ENCODE assay signal across 8 cellular contexts in genomic region chr10:60238408-60239100, GRCh38.
DNase-seq lines count a peak whose midpoint lies in the region; ATAC-seq, FAIRE-seq and TF ChIP-seq lines count a peak whose summit lies in the region.

No MANE protein-coding gene starts in this region.

- no peak for TF ChIP-seq EP300 in A549 (IDR thresholded peaks at IDR 0.05)

- CTCF ChIA-PET in A549 (lab: Yijun Ruan, JAX): interaction anchor here (0.6 to 2.3 kb wide), 19 partner anchors 8 to 558 kb away, joined by 3 to 12 read pairs (median 4); no protein-coding TSS in a partner anchor

- peaks cover 3% of the 10 kb centered on the region for H3K36me3 Mint-ChIP-seq in activated T-helper 1 cell treated with anti-CD3 and anti-CD28 coated beads, Interleukin-12 subunit alpha, Interleukin-12 subunit beta, Interleukin-2, Interleukin-4 antibody, amounts not matched to agents 30 ng/mL and 10 ng/mL and 1 ng/mL, durations not matched to agents 14 hours and 24 hours and 36 hours (ENCODE audit: low read depth)

- H3K9me3 ChIP-seq in A549: no peaks in the 10 kb centered on the region

- H3K27ac ChIP-seq in A549: no peak overlapping the region

- H3K4me3 ChIP-seq in A549: no peak overlapping the region

- H3K27ac Mint-ChIP-seq in activated T-helper 1 cell treated with anti-CD3 and anti-CD28 coated beads, Interleukin-12 subunit alpha, Interleukin-12 subunit beta, Interleukin-2, Interleukin-4 antibody, amounts not matched to agents 30 ng/mL and 10 ng/mL and 1 ng/mL, durations not matched to agents 14 hours and 24 hours and 36 hours: peak overlapping the region; percentile 33

- intact Hi-C loops in activated T-helper 1 cell treated with anti-CD3 and anti-CD28 coated beads, Interleukin-12 subunit alpha, Interleukin-12 subunit beta, Interleukin-2, Interleukin-4 antibody, amounts not matched to agents 30 ng/mL and 10 ng/mL and 1 ng/mL, durations not matched to agents 14 hours and 24 hours and 36 hours (cut with micrococcal nuclease): loop anchor here (1.0 to 10.0 kb wide), 9 partner anchors 34 to 536 kb away; partner anchors contain the start of gene CDK1

- ATAC-seq in A549: peak; percentile 87 to 91
- ATAC-seq in GM21786 (IDR thresholded peaks at IDR 0.05; ENCODE audit: unreplicated experiment): peak; percentile 52

- no peaks in the 10 kb centered on the region for H3K27me3 Mint-ChIP-seq in activated T-helper 1 cell treated with anti-CD3 and anti-CD28 coated beads, Interleukin-12 subunit alpha, Interleukin-12 subunit beta, Interleukin-2, Interleukin-4 antibody, amounts not matched to agents 30 ng/mL and 10 ng/mL and 1 ng/mL, durations not matched to agents 14 hours and 24 hours and 36 hours (ENCODE audit: insufficient read depth)

- 0 out of 3 replicates have a peak, but pooled peaks cover 4% of the 10 kb centered on the region for H3K4me1 ChIP-seq in A549

- DNase-seq in A549 (ENCODE audit: low read depth in 1 of 2, low spot score in 1 of 2) (peak; percentile 13 to 35), EL (peak; percentile 32), HuH-7.5 (ENCODE audit: low spot score) (peak; percentile 12), iris pigment epithelial cell (ENCODE audit: low read depth) (peak; percentile 69), SW 1271 (lab: John Stamatoyannopoulos, UW) (no peak), T1000 (lab: John Stamatoyannopoulos, UW) (no peak)
- DNase-seq in activated T-helper 1 cell treated with anti-CD3 and anti-CD28 coated beads, Interleukin-12 subunit alpha, Interleukin-12 subunit beta, Interleukin-2, Interleukin-4 antibody, amounts not matched to agents 30 ng/mL and 10 ng/mL and 1 ng/mL, durations not matched to agents 14 hours and 24 hours and 36 hours (ENCODE audit: low spot score): no peak

- H3K4me3 Mint-ChIP-seq in activated T-helper 1 cell treated with anti-CD3 and anti-CD28 coated beads, Interleukin-12 subunit alpha, Interleukin-12 subunit beta, Interleukin-2, Interleukin-4 antibody, amounts not matched to agents 30 ng/mL and 10 ng/mL and 1 ng/mL, durations not matched to agents 14 hours and 24 hours and 36 hours: peak overlapping the region; percentile 31

- TF ChIP-seq POLR2A in A549 (IDR thresholded peaks at IDR 0.05; ENCODE audit: low read length): no peak

- no peaks in the 10 kb centered on the region for H3K9me3 Mint-ChIP-seq in activated T-helper 1 cell treated with anti-CD3 and anti-CD28 coated beads, Interleukin-12 subunit alpha, Interleukin-12 subunit beta, Interleukin-2, Interleukin-4 antibody, amounts not matched to agents 30 ng/mL and 10 ng/mL and 1 ng/mL, durations not matched to agents 14 hours and 24 hours and 36 hours

- H3K4me1 Mint-ChIP-seq in activated T-helper 1 cell treated with anti-CD3 and anti-CD28 coated beads, Interleukin-12 subunit alpha, Interleukin-12 subunit beta, Interleukin-2, Interleukin-4 antibody, amounts not matched to agents 30 ng/mL and 10 ng/mL and 1 ng/mL, durations not matched to agents 14 hours and 24 hours and 36 hours (ENCODE audit: low read depth): peaks cover 30% of the 10 kb centered on the region

- no peak for FAIRE-seq in A549 (lab: Jason Lieb, UNC)

- peak; percentile 55 to 62 for TF ChIP-seq RAD21 in A549 (conservative IDR thresholded peaks at IDR 0.05 in 1 of 2, IDR thresholded peaks at IDR 0.05 in 1 of 2)

- TF ChIP-seq CTCF in A549 (IDR thresholded peaks at IDR 0.05): peak; percentile 24; the same call in 2 of the 3 replicates

- H3K4me2 ChIP-seq in A549: 0 out of 3 replicates have a peak overlapping the region, but pooled peaks have one; percentile 35

- POLR2A ChIA-PET in A549 (lab: Yijun Ruan, JAX): no interaction called here

TF ChIP-seq in A549, 52 proteins besides CTCF, POLR2A, EP300 and RAD21:
- TF ChIP-seq SMC3 (IDR thresholded peaks at IDR 0.05): peak; percentile 51; the same call in 2 of the 3 replicates
- TF ChIP-seq ZC3H11A (IDR thresholded peaks at IDR 0.05): no peak
- no peak for TF ChIP-seq RNF2 (IDR thresholded peaks at IDR 0.05; ENCODE audit: borderline replicate concordance, low read depth)
- TF ChIP-seq CBX2 (IDR thresholded peaks at IDR 0.05; ENCODE audit: borderline replicate concordance, low read depth): no peak

Comparison
In these comparisons a context has a peak if more than half of its experiments do, and no peak if none do; other contexts are left out.
1. DNase-seq: peak in A549 (2 of 2), EL (single experiment), HuH-7.5 (single experiment) and iris pigment epithelial cell (single experiment); none in activated T-helper 1 cell treated with anti-CD3 and anti-CD28 coated beads, Interleukin-12 subunit alpha, Interleukin-12 subunit beta, Interleukin-2, Interleukin-4 antibody, amounts not matched to agents 30 ng/mL and 10 ng/mL and 1 ng/mL, durations not matched to agents 14 hours and 24 hours and 36 hours (single experiment), SW 1271 (0 of 2) and T1000 (single experiment).